1 cellular context compared by ENCODE assay signal in genomic region chr9:98383758-98384157, GRCh38.
TF ChIP-seq lines count a peak whose summit lies in the region.

No MANE protein-coding gene starts in this region.

TF ChIP-seq in IMR-90, 13 proteins besides CTCF, POLR2A, EP300 and RAD21 (continued from another document):
- TF ChIP-seq SMC3 (IDR thresholded peaks at IDR 0.05; ENCODE audit: low read depth, low read length), result peak; percentile 30
